8 cellular contexts compared by ENCODE assay signal in genomic region chr3:44729384-44729910, GRCh38. TPM values are rescaled to one million over a fixed set of nuclear protein-coding genes. Genes with fewer than 3 reads are reported as not detected.
DNase-seq lines count a peak whose midpoint lies in the region; ATAC-seq and TF ChIP-seq lines count a peak whose summit lies in the region.

ZNF501 (plus strand) TSS chr3:44729635; CDS start chr3:44734422, 4,787 bp downstream.

- no peaks in the 10 kb centered on the region for H3F3A ChIP-seq in SK-N-SH (replicated peaks; ENCODE audit: insufficient read depth)

- H3K4me2 ChIP-seq in SK-N-SH (peak within 1 kb of the TSS; percentile 48), parathyroid adenoma (ENCODE audit: low read length) (peak within 1 kb of the TSS; percentile 69)

- H3K9me2 ChIP-seq in SK-N-SH = no peaks in the 10 kb centered on the region

- H3K36me3 ChIP-seq in SK-N-SH (replicated peaks in 1 of 2; ENCODE audit: control insufficient read depth in 1 of 2, insufficient read depth in 2 of 2, low read length in 1 of 2) = peaks cover 23 to 27% of the 10 kb centered on the region in 2 experiments
- peaks cover 8 to 46% (median 33%) of the 10 kb centered on the region in 9 donors for H3K36me3 ChIP-seq in heart left ventricle
- peaks cover 2% of the 10 kb centered on the region for H3K36me3 ChIP-seq in parathyroid adenoma (ENCODE audit: control insufficient read depth, insufficient read depth, low read length)
- H3K36me3 ChIP-seq in thymus (ENCODE audit: control insufficient read depth, insufficient read depth) = peaks cover 5% of the 10 kb centered on the region

- no peaks in the 10 kb centered on the region for H3K79me2 ChIP-seq in SK-N-SH (ENCODE audit: insufficient read depth)
- H3K79me2 ChIP-seq in parathyroid adenoma = no peaks in the 10 kb centered on the region

- no peaks in the 10 kb centered on the region; a peak in 1 of 4 replicates for H3K4me1 ChIP-seq in SK-N-SH (ENCODE audit: control insufficient read depth in 1 of 2, insufficient read depth in 2 of 2, low read depth in 1 of 2, low read length in 1 of 2)
- peaks cover 0 to 12% (median 3%) of the 10 kb centered on the region in 12 donors for H3K4me1 ChIP-seq in heart left ventricle
- H3K4me1 ChIP-seq in parathyroid adenoma = no peaks in the 10 kb centered on the region
- H3K4me1 ChIP-seq in thymus (ENCODE audit: control insufficient read depth, insufficient read depth, low read length) = no peaks in the 10 kb centered on the region

- H3K27ac ChIP-seq in SK-N-SH (ENCODE audit: low read depth in 2 of 2, low read length in 1 of 2) (peak within 1 kb of the TSS in 1 of 2 experiments; percentile 64; a peak in 1 of 4 replicates), heart left ventricle (peak within 1 kb of the TSS in 10 of 12 donors; percentile 18 to 75 (median 57)), parathyroid adenoma (no peak within 1 kb of the TSS), thymus (ENCODE audit: low read depth) (peak within 1 kb of the TSS; percentile 53)

- TF ChIP-seq POLR2A in heart left ventricle (IDR thresholded peaks at IDR 0.05) = peak in 1 of 2 donors; percentile 53

- H3K4me3 ChIP-seq in SK-N-SH (ENCODE audit: low read depth in 2 of 2, low read length in 1 of 2) (peak within 1 kb of the TSS; percentile 65 to 69), heart left ventricle (peak within 1 kb of the TSS; percentile 46 to 94 (median 78)), parathyroid adenoma (ENCODE audit: low read depth, low read length) (peak within 1 kb of the TSS; percentile 64), thymus (ENCODE audit: low read length) (peak within 1 kb of the TSS; percentile 70)

- H3K4me1 Mint-ChIP-seq in activated naive CD8-positive, alpha-beta T cell treated with anti-CD3 and anti-CD28 coated beads, Interleukin-2, amount 50 U/mL, for 24 hours = peaks cover 15% of the 10 kb centered on the region

- peak within 1 kb of the TSS; percentile 68 for H3K27ac Mint-ChIP-seq in activated naive CD8-positive, alpha-beta T cell treated with anti-CD3 and anti-CD28 coated beads, Interleukin-2, amount 50 U/mL, for 24 hours

- peaks cover 68% of the 10 kb centered on the region for H3K9me3 Mint-ChIP-seq in activated naive CD8-positive, alpha-beta T cell treated with anti-CD3 and anti-CD28 coated beads, Interleukin-2, amount 50 U/mL, for 24 hours

- peak within 1 kb of the TSS; percentile 85 for H3K4me3 Mint-ChIP-seq in activated naive CD8-positive, alpha-beta T cell treated with anti-CD3 and anti-CD28 coated beads, Interleukin-2, amount 50 U/mL, for 24 hours

- H4K20me1 ChIP-seq in SK-N-SH (ENCODE audit: insufficient read depth) = no peaks in the 10 kb centered on the region

- ATAC-seq in GM19452 (IDR thresholded peaks at IDR 0.05; ENCODE audit: unreplicated experiment) = peak; percentile 78
- peak; percentile 98 for ATAC-seq in activated naive CD8-positive, alpha-beta T cell treated with anti-CD3 and anti-CD28 coated beads, Interleukin-2, amount 50 U/mL, for 24 hours
- peak; percentile 95 to 100 (median 100) for ATAC-seq in heart left ventricle

- CTCF ChIA-PET in SK-N-SH (lab: Yijun Ruan, JAX) = interaction anchor here (1.1 to 2.9 kb wide), 4 partner anchors 12 to 406 kb away, joined by 4 to 23 read pairs (median 4); partner anchors contain the start of gene ZNF502

- H3K27me3 Mint-ChIP-seq in activated naive CD8-positive, alpha-beta T cell treated with anti-CD3 and anti-CD28 coated beads, Interleukin-2, amount 50 U/mL, for 24 hours = no peaks in the 10 kb centered on the region

- WGBS in SK-N-SH (ENCODE audit: low lambda C conversion rate) = 21% methylated on average over 27 of the region's 46 CpGs
- WGBS in heart left ventricle, 4 donors = 0 to 2% (median 1%) methylated on average over 25 to 46 of the region's 46 CpGs
- WGBS in thymus = 3% methylated on average over 46 of the region's 46 CpGs

- intact Hi-C loops in heart left ventricle (cut with DNase I) = loop anchor here in 6 of 10 donors (1.0 to 2.0 kb wide), 5 partner anchors 16 to 133 kb away; partner anchors contain the start of genes ZNF502 (in 5 of the 6), KIAA1143 (in 1 of the 6) and KIF15 (in 1 of the 6)

- H3K27me3 ChIP-seq in SK-N-SH (ENCODE audit: insufficient read depth) (no peaks in the 10 kb centered on the region), heart left ventricle (no peaks in the 10 kb centered on the region), parathyroid adenoma (ENCODE audit: control insufficient read depth, insufficient read depth, low read length) (no peaks in the 10 kb centered on the region), thymus (ENCODE audit: control insufficient read depth, insufficient read depth) (no peaks in the 10 kb centered on the region)

- peaks cover 72% of the 10 kb centered on the region for H3K36me3 Mint-ChIP-seq in activated naive CD8-positive, alpha-beta T cell treated with anti-CD3 and anti-CD28 coated beads, Interleukin-2, amount 50 U/mL, for 24 hours (ENCODE audit: low read depth)

- H2AFZ ChIP-seq in SK-N-SH (ENCODE audit: low read depth) = peak within 1 kb of the TSS; percentile 92
- H2AFZ ChIP-seq in parathyroid adenoma = peak within 1 kb of the TSS; percentile 76

- TF ChIP-seq CTCF in SK-N-SH (IDR thresholded peaks at IDR 0.05) = no peak
- peak in 1 of 12 donors; percentile 25 for TF ChIP-seq CTCF in heart left ventricle (IDR thresholded peaks at IDR 0.05)
- TF ChIP-seq CTCF in parathyroid adenoma (IDR thresholded peaks at IDR 0.05) = no peak

- H3K9me3 ChIP-seq in SK-N-SH = peaks cover 24% of the 10 kb centered on the region
- H3K9me3 ChIP-seq in heart left ventricle = peaks cover 0 to 88% (median 68%) of the 10 kb centered on the region in 12 donors
- H3K9me3 ChIP-seq in parathyroid adenoma (ENCODE audit: control insufficient read depth, low read length) = peaks cover 11% of the 10 kb centered on the region
- H3K9me3 ChIP-seq in thymus (ENCODE audit: control insufficient read depth) = peaks cover 6% of the 10 kb centered on the region

- DNase-seq in C1 segment of cervical spinal cord (lab: John Stamatoyannopoulos, UW) = peak; percentile 28 to 88 (median 77)
- peak; percentile 91 for DNase-seq in SK-N-SH
- peak; percentile 86 for DNase-seq in activated naive CD8-positive, alpha-beta T cell treated with anti-CD3 and anti-CD28 coated beads, Interleukin-2, amount 50 U/mL, for 24 hours
- peak; percentile 94 to 97 (median 95) for DNase-seq in heart left ventricle

- H3K9ac ChIP-seq in SK-N-SH (peak within 1 kb of the TSS; percentile 42), parathyroid adenoma (no peak within 1 kb of the TSS)

- TF ChIP-seq EP300 in Ishikawa (IDR thresholded peaks at IDR 0.05; ENCODE audit: borderline replicate concordance) (no peak), SK-N-SH (IDR thresholded peaks at IDR 0.05; ENCODE audit: borderline replicate concordance in 1 of 2, low read depth in 1 of 2, low read length in 1 of 2) (no peak)

- TF ChIP-seq RAD21 in Ishikawa (IDR thresholded peaks at IDR 0.05; ENCODE audit: low read depth) (no peak), SK-N-SH (IDR thresholded peaks at IDR 0.05; ENCODE audit: low read length) (no peak)

- POLR2A ChIA-PET in SK-N-SH (lab: Yijun Ruan, JAX) = interaction anchor here (0.7 to 1.6 kb wide), 4 partner anchors 16 to 391 kb away, joined by 4 to 34 read pairs (median 5); partner anchors contain the start of genes KIAA1143, KIF15, ZNF502 and ZNF660

TF ChIP-seq in Ishikawa, 13 proteins besides CTCF, POLR2A, EP300 and RAD21 (continues in another document):
- TF ChIP-seq FOXM1 (IDR thresholded peaks at IDR 0.05; ENCODE audit: borderline replicate concordance, low read depth) (no peak), YY1 (IDR thresholded peaks at IDR 0.05; ENCODE audit: low read depth) (no peak), NFIC (IDR thresholded peaks at IDR 0.05) (no peak), CEBPB (IDR thresholded peaks at IDR 0.05) (no peak), ZBTB7A (IDR thresholded peaks at IDR 0.05; ENCODE audit: low read depth) (no peak), CREB1 (IDR thresholded peaks at IDR 0.05; ENCODE audit: low read depth) (peak; percentile 82), TEAD4 (IDR thresholded peaks at IDR 0.05) (no peak), MAX (IDR thresholded peaks at IDR 0.05) (peak; percentile 78), EGR1 (IDR thresholded peaks at IDR 0.05) (no peak), USF1 (IDR thresholded peaks at IDR 0.05) (no peak)

TF ChIP-seq in SK-N-SH, 30 proteins besides CTCF, POLR2A, EP300 and RAD21 (continues in another document):
- TF ChIP-seq REST (IDR thresholded peaks at IDR 0.05; ENCODE audit: low read depth, low read length) (no peak), MAX (IDR thresholded peaks at IDR 0.05; ENCODE audit: low read depth) (peak; percentile 67), RFX5 (IDR thresholded peaks at IDR 0.05; ENCODE audit: low read length) (no peak), TAF1 (IDR thresholded peaks at IDR 0.05; ENCODE audit: borderline replicate concordance, low read depth, low read length) (peak; percentile 61; the same call in 1 of the 2 replicates)

RNA-seq across cellular contexts. Expression of gene ZNF501, which starts in this region (rescaled TPM):
- polyA plus RNA-seq in SK-N-SH (2012; rRNA removed) (1.1 and 1.5 TPM in 2 replicates), heart left ventricle (1 to 10 TPM; 1.1 to 2.9 TPM), thymus (3.1 TPM)
- 1.1 and 1.5 TPM in 2 replicates for polyA plus RNA-seq in SK-N-SH (2012; cell fraction: cytosol; rRNA removed)
- 1.3 TPM in 2 replicates for polyA plus RNA-seq in SK-N-SH (2012; cell fraction: nucleus; rRNA removed)
- total RNA-seq in heart left ventricle = 1 to 10 TPM; 1.8 to 5.5 (median 3.9) TPM
